15 cellular contexts compared by ENCODE assay signal in genomic region chr1:30189818-30190480, GRCh38.
"Had no signal": no experiment of that assay in that cellular context is flagged by ENCODE, and none has a peak within 500 bp of the region (broad histone marks: within the 10 kb centered on the region; RNA-seq: fewer than 3 reads in every experiment).

No MANE protein-coding gene starts in this region.

- DNase-seq: activated CD4-positive, alpha-beta T cell treated with anti-CD3 and anti-CD28 coated beads for 4 hours; activated naive CD4-positive, alpha-beta T cell treated with anti-CD3 and anti-CD28 coated beads, Interleukin-2, amount 10 ng/mL, durations not matched to agents 7 days and 5 days; activated T-cell treated with anti-CD3 and anti-CD28 coated beads for 4 hours; cerebellar nuclear complex; effector memory CD4-positive, alpha-beta T cell; mucosa of descending colon; stimulated activated naive B cell treated with anti-CD40 and anti-IgM and Interleukin-4, amounts not matched to agents 10 μg/mL and 1 μg/mL and 100 μg/mL, for 72 hours; T-helper 9 cell; tibial artery had no signal

- H3K9me3 Mint-ChIP-seq: nephron; stimulated activated naive B cell treated with anti-CD40 and anti-IgM and Interleukin-4, amounts not matched to agents 10 μg/mL and 1 μg/mL and 100 μg/mL, for 72 hours had no signal

- H3K27ac Mint-ChIP-seq: memory B cell; nephron; stimulated activated naive B cell treated with anti-CD40 and anti-IgM and Interleukin-4, amounts not matched to agents 10 μg/mL and 1 μg/mL and 100 μg/mL, for 72 hours had no signal

- H3K36me3 Mint-ChIP-seq: activated naive CD4-positive, alpha-beta T cell treated with anti-CD3 and anti-CD28 coated beads, Interleukin-2, amount 10 ng/mL, durations not matched to agents 7 days and 5 days; memory B cell; stimulated activated naive B cell treated with anti-CD40 and anti-IgM and Interleukin-4, amounts not matched to agents 10 μg/mL and 1 μg/mL and 100 μg/mL, for 72 hours had no signal

- H3K4me3 Mint-ChIP-seq: activated naive CD4-positive, alpha-beta T cell treated with anti-CD3 and anti-CD28 coated beads, Interleukin-2, amount 10 ng/mL, durations not matched to agents 7 days and 5 days; memory B cell; nephron; stimulated activated naive B cell treated with anti-CD40 and anti-IgM and Interleukin-4, amounts not matched to agents 10 μg/mL and 1 μg/mL and 100 μg/mL, for 72 hours had no signal

- H3K27me3 ChIP-seq: ascending aorta had no signal

- H3K4me3 ChIP-seq: ascending aorta, breast epithelium, gastroesophageal sphincter, mucosa of descending colon, tibial artery had no signal

- ATAC-seq: gastroesophageal sphincter; left lobe of liver; mucosa of descending colon; stimulated activated naive B cell treated with anti-CD40 and anti-IgM and Interleukin-4, amounts not matched to agents 10 μg/mL and 1 μg/mL and 100 μg/mL, for 72 hours had no signal

- H3K4me1 Mint-ChIP-seq: memory B cell; stimulated activated naive B cell treated with anti-CD40 and anti-IgM and Interleukin-4, amounts not matched to agents 10 μg/mL and 1 μg/mL and 100 μg/mL, for 72 hours had no signal

- H3K36me3 ChIP-seq: ascending aorta, breast epithelium, gastroesophageal sphincter, tibial artery had no signal

- H3K4me1 ChIP-seq: ascending aorta, breast epithelium had no signal

- H3K9me3 ChIP-seq: ascending aorta, breast epithelium, gastroesophageal sphincter, mucosa of descending colon, tibial artery had no signal
